In the genomic region with DNA sequence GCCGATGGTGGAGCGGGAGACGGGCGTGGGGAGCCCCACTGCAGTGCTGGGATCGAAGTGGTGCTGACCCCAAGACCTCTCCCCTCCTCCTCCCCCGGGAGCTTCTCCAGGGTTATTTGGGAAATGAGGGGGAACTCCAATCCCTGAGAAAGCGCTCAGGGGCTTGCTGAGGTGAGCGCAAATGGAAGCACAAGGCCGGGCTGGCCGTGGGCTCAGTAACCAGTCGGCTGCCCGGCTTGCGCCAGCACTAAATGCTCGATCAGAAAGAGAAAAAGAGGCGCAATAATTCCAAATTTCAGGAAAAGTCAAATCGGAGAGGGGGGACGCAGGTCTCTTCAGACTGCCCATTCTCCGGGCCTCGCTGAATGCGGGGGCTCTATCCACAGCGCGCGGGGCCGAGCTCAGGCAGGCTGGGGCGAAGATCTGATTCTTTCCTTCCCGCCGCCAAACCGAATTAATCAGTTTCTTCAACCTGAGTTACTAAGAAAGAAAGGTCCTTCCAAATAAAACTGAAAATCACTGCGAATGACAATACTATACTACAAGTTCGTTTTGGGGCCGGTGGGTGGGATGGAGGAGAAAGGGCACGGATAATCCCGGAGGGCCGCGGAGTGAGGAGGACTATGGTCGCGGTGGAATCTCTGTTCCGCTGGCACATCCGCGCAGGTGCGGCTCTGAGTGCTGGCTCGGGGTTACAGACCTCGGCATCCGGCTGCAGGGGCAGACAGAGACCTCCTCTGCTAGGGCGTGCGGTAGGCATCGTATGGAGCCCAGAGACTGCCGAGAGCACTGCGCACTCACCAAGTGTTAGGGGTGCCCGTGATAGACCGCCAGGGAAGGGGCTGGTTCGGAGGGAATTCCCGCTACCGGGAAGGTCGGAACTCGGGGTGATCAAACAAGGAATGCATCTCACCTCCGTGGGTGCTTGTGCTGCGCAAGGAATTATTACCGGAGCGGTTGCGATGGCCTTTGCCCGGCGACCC, we compare ENCODE assay signal across 1 cellular context.
A peak's percentile ranks its signal among the peaks of the same experiment; 100 is the strongest.
TF ChIP-seq lines count a peak whose summit lies in the region.

No MANE protein-coding gene starts in this region.

TF ChIP-seq in H1, 55 proteins besides CTCF, POLR2A, EP300 and RAD21:
- no peak for TF ChIP-seq JUND (IDR thresholded peaks at IDR 0.05; ENCODE audit: low read length)
- no peak for TF ChIP-seq SAP30 (IDR thresholded peaks at IDR 0.05; ENCODE audit: insufficient read depth, insufficient replicate concordance, low read length)
- TF ChIP-seq SIX5 (IDR thresholded peaks at IDR 0.05; ENCODE audit: low read depth, low read length), result no peak
- TF ChIP-seq GTF2F1 (IDR thresholded peaks at IDR 0.05; ENCODE audit: borderline replicate concordance, low read depth, low read length), result no peak
- TF ChIP-seq TBP (IDR thresholded peaks at IDR 0.05; ENCODE audit: low read depth, low read length), result 0 out of 2 replicates have a peak, but pooled peaks have one; percentile 9
- no peak for TF ChIP-seq POU5F1 (IDR thresholded peaks at IDR 0.05; ENCODE audit: low read depth, low read length)
- no peak for TF ChIP-seq SIN3A (conservative IDR thresholded peaks at IDR 0.05 in 1 of 2, IDR thresholded peaks at IDR 0.05 in 1 of 2; ENCODE audit: low read depth in 1 of 2, low read length in 2 of 2)
- TF ChIP-seq MAX (IDR thresholded peaks at IDR 0.05), result peak; percentile 25; the same call in 1 of the 2 replicates
- TF ChIP-seq RXRA (IDR thresholded peaks at IDR 0.05; ENCODE audit: insufficient read depth, low read depth, low read length), result no peak
- peak; percentile 39; the same call in 1 of the 2 replicates for TF ChIP-seq TEAD4 (IDR thresholded peaks at IDR 0.05; ENCODE audit: low read depth, low read length)
- peak; percentile 97 for TF ChIP-seq CTBP2 (IDR thresholded peaks at IDR 0.05; ENCODE audit: borderline replicate concordance, insufficient read depth, insufficient read length, low read length)
- no peak for TF ChIP-seq RFX5 (IDR thresholded peaks at IDR 0.05; ENCODE audit: borderline replicate concordance, low read depth, low read length)
- TF ChIP-seq SIRT6 (IDR thresholded peaks at IDR 0.05; ENCODE audit: low read length), result no peak
- TF ChIP-seq, protein P1, sequence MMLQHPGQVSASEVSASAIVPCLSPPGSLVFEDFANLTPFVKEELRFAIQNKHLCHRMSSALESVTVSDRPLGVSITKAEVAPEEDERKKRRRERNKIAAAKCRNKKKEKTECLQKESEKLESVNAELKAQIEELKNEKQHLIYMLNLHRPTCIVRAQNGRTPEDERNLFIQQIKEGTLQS (IDR thresholded peaks at IDR 0.05; ENCODE audit: insufficient read depth, low read depth, low read length), result no peak
- TF ChIP-seq CREB1 (IDR thresholded peaks at IDR 0.05), result no peak
- TF ChIP-seq POLR2AphosphoS5 (IDR thresholded peaks at IDR 0.05; ENCODE audit: low read depth, low read length), result peak; percentile 93
- TF ChIP-seq, protein P2, sequence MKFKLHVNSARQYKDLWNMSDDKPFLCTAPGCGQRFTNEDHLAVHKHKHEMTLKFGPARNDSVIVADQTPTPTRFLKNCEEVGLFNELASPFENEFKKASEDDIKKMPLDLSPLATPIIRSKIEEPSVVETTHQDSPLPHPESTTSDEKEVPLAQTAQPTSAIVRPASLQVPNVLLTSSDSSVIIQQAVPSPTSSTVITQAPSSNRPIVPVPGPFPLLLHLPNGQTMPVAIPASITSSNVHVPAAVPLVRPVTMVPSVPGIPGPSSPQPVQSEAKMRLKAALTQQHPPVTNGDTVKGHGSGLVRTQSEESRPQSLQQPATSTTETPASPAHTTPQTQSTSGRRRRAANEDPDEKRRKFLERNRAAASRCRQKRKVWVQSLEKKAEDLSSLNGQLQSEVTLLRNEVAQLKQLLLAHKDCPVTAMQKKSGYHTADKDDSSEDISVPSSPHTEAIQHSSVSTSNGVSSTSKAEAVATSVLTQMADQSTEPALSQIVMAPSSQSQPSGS (IDR thresholded peaks at IDR 0.05; ENCODE audit: low read length), result no peak
- TF ChIP-seq CBX8 (IDR thresholded peaks at IDR 0.05; ENCODE audit: borderline replicate concordance, low read depth, low read length), result peak; percentile 31; the same call in 1 of the 2 replicates
- 0 out of 2 replicates have a peak, but pooled peaks have one; percentile 12 for TF ChIP-seq SP1 (IDR thresholded peaks at IDR 0.05; ENCODE audit: low read depth, low read length)
- TF ChIP-seq SUZ12 (IDR thresholded peaks at IDR 0.05; ENCODE audit: low read length), result peak; percentile 86
- no peak for TF ChIP-seq RBBP5 (IDR thresholded peaks at IDR 0.05; ENCODE audit: borderline replicate concordance, low read depth, low read length)
- TF ChIP-seq EGR1 (IDR thresholded peaks at IDR 0.05; ENCODE audit: borderline replicate concordance, low read depth, low read length), result peak; percentile 44; the same call in 1 of the 2 replicates
- no peak for TF ChIP-seq MAFK (IDR thresholded peaks at IDR 0.05; ENCODE audit: low read depth, low read length)
- no peak for TF ChIP-seq E2F6 (IDR thresholded peaks at IDR 0.05)
- TF ChIP-seq GABPA (IDR thresholded peaks at IDR 0.05; ENCODE audit: borderline replicate concordance, insufficient read depth, low read length), result no peak
- TF ChIP-seq ZNF274 (IDR thresholded peaks at IDR 0.05; ENCODE audit: borderline replicate concordance, extremely low read depth, low read length), result no peak
- peak; percentile 61 for TF ChIP-seq RNF2 (IDR thresholded peaks at IDR 0.05; ENCODE audit: borderline replicate concordance, low read depth, low read length, missing control alignments, poor library complexity, severe bottlenecking)
- no peak for TF ChIP-seq CHD2 (IDR thresholded peaks at IDR 0.05; ENCODE audit: low read length)
- TF ChIP-seq TAF1 (IDR thresholded peaks at IDR 0.05; ENCODE audit: low read depth, low read length), result no peak
- no peak for TF ChIP-seq KDM4A (IDR thresholded peaks at IDR 0.05; ENCODE audit: low read depth, low read length, severe bottlenecking)
- no peak for TF ChIP-seq SP2 (IDR thresholded peaks at IDR 0.05; ENCODE audit: low read length)
- TF ChIP-seq PHF8 (conservative IDR thresholded peaks at IDR 0.05; ENCODE audit: low read depth, low read length), result 0 out of 2 replicates have a peak, but pooled peaks have one; percentile 35
- TF ChIP-seq, protein P3, sequence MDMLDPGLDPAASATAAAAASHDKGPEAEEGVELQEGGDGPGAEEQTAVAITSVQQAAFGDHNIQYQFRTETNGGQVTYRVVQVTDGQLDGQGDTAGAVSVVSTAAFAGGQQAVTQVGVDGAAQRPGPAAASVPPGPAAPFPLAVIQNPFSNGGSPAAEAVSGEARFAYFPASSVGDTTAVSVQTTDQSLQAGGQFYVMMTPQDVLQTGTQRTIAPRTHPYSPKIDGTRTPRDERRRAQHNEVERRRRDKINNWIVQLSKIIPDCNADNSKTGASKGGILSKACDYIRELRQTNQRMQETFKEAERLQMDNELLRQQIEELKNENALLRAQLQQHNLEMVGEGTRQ (IDR thresholded peaks at IDR 0.05; ENCODE audit: low read length), result no peak
- no peak for TF ChIP-seq CBX5 (IDR thresholded peaks at IDR 0.05; ENCODE audit: low read depth, low read length)
- peak; percentile 98 for TF ChIP-seq TCF12 (IDR thresholded peaks at IDR 0.05; ENCODE audit: low read depth, low read length)
- no peak for TF ChIP-seq KDM1A (IDR thresholded peaks at IDR 0.05; ENCODE audit: borderline replicate concordance, low read length)
- no peak for TF ChIP-seq BACH1 (IDR thresholded peaks at IDR 0.05; ENCODE audit: low read length)
- no peak for TF ChIP-seq HDAC6 (IDR thresholded peaks at IDR 0.05; ENCODE audit: low read depth, low read length)
- peak; percentile 78 for TF ChIP-seq EZH2 (IDR thresholded peaks at IDR 0.05; ENCODE audit: low read depth, low read length, severe bottlenecking)
- TF ChIP-seq NRF1 (IDR thresholded peaks at IDR 0.05; ENCODE audit: low read depth, low read length), result no peak
- TF ChIP-seq BCL11A (IDR thresholded peaks at IDR 0.05; ENCODE audit: low read depth in 2 of 2, low read length in 2 of 2), result no peak
- TF ChIP-seq TAF7 (optimal IDR thresholded peaks at IDR 0.05; ENCODE audit: borderline replicate concordance, low read depth, low read length), result no peak
- TF ChIP-seq HDAC2 (IDR thresholded peaks at IDR 0.05; ENCODE audit: borderline replicate concordance in 1 of 2, low read depth in 2 of 2, low read length in 2 of 2), result no peak
TF ChIP-seq in H1: peak in this region for 13.
